Comparison of ENCODE assay signal across 7 cellular contexts in genomic region chr20:53521421-53521820, GRCh38.
DNase-seq lines count a peak whose midpoint lies in the region; ATAC-seq and TF ChIP-seq lines count a peak whose summit lies in the region.
"Not testable (repeated sequence)": the region's sequence is repeated elsewhere in the genome, so short reads cannot be mapped to it uniquely, and the experiment has no call there.

No MANE protein-coding gene starts in this region.

- H3K79me2 ChIP-seq in PC-9 (ENCODE audit: low read depth): not testable (repeated sequence)

- CTCF ChIA-PET in PC-9 (lab: Charles Lee): not testable (repeated sequence)

- H3F3A ChIP-seq in PC-9 (ENCODE audit: insufficient read depth, low read depth): not testable (repeated sequence)

- not testable (repeated sequence) for H3K4me3 ChIP-seq in MG63; PC-9; adipocyte (ENCODE audit: low read length)

- ATAC-seq in esophagus mucosa: peak; percentile 95

- H3K36me3 Mint-ChIP-seq in HFFc6 (ENCODE audit: low read depth): not testable (repeated sequence)

- H3K4me3 Mint-ChIP-seq in HFFc6: not testable (repeated sequence)

- not testable (repeated sequence) for H3K4me1 ChIP-seq in PC-9 (replicated peaks; ENCODE audit: insufficient read depth); adipocyte (ENCODE audit: control insufficient read depth, insufficient read depth, low read length)

- intact Hi-C loops in PC-9 (cut with micrococcal nuclease; ENCODE audit: unreplicated experiment): not testable (repeated sequence)

- BruUV-seq in PC-9 (replicated peaks; lab: Mats Ljungman, UMichigan): not testable (repeated sequence)

- not testable (repeated sequence) for H3K4me2 ChIP-seq in PC-9

- H4K20me1 ChIP-seq in PC-9 (ENCODE audit: insufficient read depth): not testable (repeated sequence)

- H3K27me3 Mint-ChIP-seq in HFFc6 (ENCODE audit: insufficient read depth): not testable (repeated sequence)

- H3K9me3 ChIP-seq in MG63; PC-9 (ENCODE audit: insufficient read depth, low read depth); adipocyte (ENCODE audit: control insufficient read depth, low read length): not testable (repeated sequence)

- POLR2A ChIA-PET in PC-9 (lab: Charles Lee; ENCODE audit: unreplicated experiment): not testable (repeated sequence)

- H2AFZ ChIP-seq in PC-9: not testable (repeated sequence)

- not testable (repeated sequence) for H3K27me3 ChIP-seq in MG63; PC-9 (ENCODE audit: insufficient read depth, low read depth); adipocyte (replicated peaks; ENCODE audit: control insufficient read depth, insufficient read depth, low read length)

- H3K9me2 ChIP-seq in PC-9 (ENCODE audit: insufficient read depth): not testable (repeated sequence)

- not testable (repeated sequence) for H3K4me1 Mint-ChIP-seq in HFFc6 (ENCODE audit: low read depth)

- not testable (repeated sequence) for H3K27ac ChIP-seq in PC-9

- DNase-seq in EH (ENCODE audit: low read depth): peak; percentile 43
- DNase-seq in HFFc6: peak; percentile 12
- peak; percentile 85 for DNase-seq in MG63
- DNase-seq in PC-9: peak; percentile 17 to 58
- peak; percentile 35 for DNase-seq in adipocyte (ENCODE audit: low read depth)
- DNase-seq in kidney tubule cell (ENCODE audit: low spot score): peak; percentile 7

- not testable (repeated sequence) for H3K36me3 ChIP-seq in MG63; PC-9 (ENCODE audit: low read depth); adipocyte (ENCODE audit: control insufficient read depth, insufficient read depth, low read length, severe bottlenecking)

- TF ChIP-seq CTCF in HFFc6 (IDR thresholded peaks at IDR 0.05); PC-9 (conservative IDR thresholded peaks at IDR 0.05): not testable (repeated sequence)

- H3K27ac Mint-ChIP-seq in HFFc6: not testable (repeated sequence)

- H3K9me3 Mint-ChIP-seq in HFFc6: not testable (repeated sequence)

- not testable (repeated sequence) for H3K9ac ChIP-seq in adipocyte (ENCODE audit: low read length)

Comparison
In these comparisons a context has a peak if more than half of its experiments do, and no peak if none do; other contexts are left out.
1. DNase-seq: peak in every context shown above with its lines; median percentile 85 in MG63; 43 in EH; 38 in PC-9; 35 in adipocyte; 12 in HFFc6; 7 in kidney tubule cell.